24 cellular contexts compared by ENCODE assay signal in the genomic region with DNA sequence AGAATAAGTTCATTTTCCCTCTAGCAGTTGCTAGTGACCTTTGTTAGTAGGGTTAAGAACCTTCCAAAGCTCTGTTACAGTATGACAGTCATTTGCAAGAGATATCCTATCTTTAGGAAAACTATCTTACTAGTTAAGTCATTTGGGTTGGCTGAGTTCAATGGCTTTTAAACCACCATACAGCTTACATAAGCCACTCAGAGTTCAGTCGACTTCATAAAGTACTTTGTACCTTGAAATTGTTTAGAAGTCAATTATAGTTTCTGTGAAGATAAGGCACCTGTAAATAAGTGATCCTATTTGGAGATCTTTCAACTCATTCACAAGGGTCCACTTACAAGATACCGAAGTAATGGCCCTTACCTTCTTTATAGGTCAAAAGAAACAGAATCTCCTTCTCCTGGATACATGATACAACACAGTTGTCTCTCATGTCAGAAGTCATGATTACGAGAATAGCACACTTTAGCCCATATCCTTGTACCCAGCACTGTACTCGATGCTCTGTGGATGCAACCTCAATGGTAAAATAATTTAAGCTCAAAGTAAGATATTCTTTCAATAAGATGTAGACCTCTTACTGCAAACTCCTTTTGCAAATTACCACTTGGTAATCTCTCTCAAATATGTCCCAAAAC.
"Had no signal": no experiment of that assay in that cellular context is flagged by ENCODE, and none has a peak within 500 bp of the region (broad histone marks: within the 10 kb centered on the region; RNA-seq: fewer than 3 reads in every experiment).

No MANE protein-coding gene starts in this region.

- H3K4me3 ChIP-seq: colonic mucosa, left lung, lower lobe of right lung, pancreas, prostate gland, skin epidermis, suprapubic skin, thyroid gland, upper lobe of left lung, uterus had no signal

- H3K9me3 Mint-ChIP-seq: memory B cell; mesothelial cell of epicardium; natural killer cell treated with Interleukin-12 subunit alpha and Interleukin-12 subunit beta and Interleukin-15 and Interleukin-18, amount 100 ng/mL, for 72 hours had no signal

- H3K4me1 ChIP-seq: colonic mucosa, lower lobe of right lung, pancreas, prostate gland, suprapubic skin, thyroid gland, upper lobe of left lung, uterus had no signal

- DNase-seq: colonic mucosa; dermis blood vessel endothelial cell; erythroblast; foreskin keratinocyte; head of caudate nucleus; hippocampal formation; kidney glomerular epithelial cell; left lung; lower lobe of right lung; occipital lobe; pancreas; retina; stimulated activated CD4-positive, alpha-beta T cell treated with anti-CD3 and anti-CD28 coated beads, Interleukin-12 subunit alpha, Interleukin-12 subunit beta, amount 100 ng/mL, for 4 hours; stimulated activated naive CD8-positive, alpha-beta T cell treated with anti-CD3 and anti-CD28 coated beads, Interleukin-15, Interleukin-2, amounts not matched to agents 100 U/mL and 50 U/mL, for 24 hours; thyroid gland; upper lobe of left lung; uterus had no signal

- H3K4me1 Mint-ChIP-seq: memory B cell, mesothelial cell of epicardium had no signal

- H3K27me3 ChIP-seq: colonic mucosa, foreskin keratinocyte, left lung, pancreas, suprapubic skin, thyroid gland, upper lobe of left lung, uterus had no signal

- H3K36me3 Mint-ChIP-seq: memory B cell; mesothelial cell of epicardium; natural killer cell treated with Interleukin-12 subunit alpha and Interleukin-12 subunit beta and Interleukin-15 and Interleukin-18, amount 100 ng/mL, for 72 hours had no signal

- H3K27ac Mint-ChIP-seq: memory B cell; mesothelial cell of epicardium; natural killer cell treated with Interleukin-12 subunit alpha and Interleukin-12 subunit beta and Interleukin-15 and Interleukin-18, amount 100 ng/mL, for 72 hours had no signal

- H3K4me3 Mint-ChIP-seq: memory B cell; mesothelial cell of epicardium; natural killer cell treated with Interleukin-12 subunit alpha and Interleukin-12 subunit beta and Interleukin-15 and Interleukin-18, amount 100 ng/mL, for 72 hours had no signal

- H3K27ac ChIP-seq: colonic mucosa, foreskin keratinocyte, left lung, lower lobe of right lung, pancreas, prostate gland, skin epidermis, suprapubic skin, thyroid gland, upper lobe of left lung, uterus had no signal

- ATAC-seq: foreskin keratinocyte; left lung; lower lobe of right lung; natural killer cell treated with Interleukin-12 subunit alpha and Interleukin-12 subunit beta and Interleukin-15 and Interleukin-18, amount 100 ng/mL, for 72 hours; pancreas; sciatic nerve; stimulated activated naive CD8-positive, alpha-beta T cell treated with anti-CD3 and anti-CD28 coated beads, Interleukin-15, Interleukin-2, amounts not matched to agents 100 U/mL and 50 U/mL, for 24 hours had no signal

- H3K27me3 Mint-ChIP-seq: memory B cell; natural killer cell treated with Interleukin-12 subunit alpha and Interleukin-12 subunit beta and Interleukin-15 and Interleukin-18, amount 100 ng/mL, for 72 hours had no signal

- H3K9me3 ChIP-seq: colonic mucosa, left lung, lower lobe of right lung, pancreas, prostate gland, suprapubic skin, thyroid gland, upper lobe of left lung, uterus had no signal

- H3K36me3 ChIP-seq: colonic mucosa, left lung, lower lobe of right lung, prostate gland, suprapubic skin, thyroid gland, upper lobe of left lung, uterus had no signal
